In genomic region chr19:2079076-2079864, GRCh38 we compare ENCODE assay signal across 18 cellular contexts. TPM values are rescaled to one million over a fixed set of nuclear protein-coding genes. Genes with fewer than 3 reads are reported as not detected.
DNase-seq lines count a peak whose midpoint lies in the region; ATAC-seq, FAIRE-seq and TF ChIP-seq lines count a peak whose summit lies in the region.
"Had no signal": no experiment of that assay in that cellular context is flagged by ENCODE, and none has a peak within 500 bp of the region (broad histone marks: within the 10 kb centered on the region; RNA-seq: fewer than 3 reads in every experiment).

No MANE protein-coding gene starts in this region.

- no peaks in the 10 kb centered on the region for H3K27me3 Mint-ChIP-seq in T-helper 2 cell treated with Interferon-gamma antibody and Interleukin-4, amounts not matched to agents 5 μg/mL and 100 μg/mL, for 36 hours (ENCODE audit: low read depth)
- no peaks in the 10 kb centered on the region for H3K27me3 Mint-ChIP-seq in activated naive CD8-positive, alpha-beta T cell
- H3K27me3 Mint-ChIP-seq in natural killer cell treated with Interleukin-12 subunit alpha and Interleukin-12 subunit beta and Interleukin-15 and Interleukin-18, amount 100 ng/mL, for 72 hours = no peaks in the 10 kb centered on the region

- H3K4me1 Mint-ChIP-seq in T-helper 2 cell treated with Interferon-gamma antibody and Interleukin-4, amounts not matched to agents 5 μg/mL and 100 μg/mL, for 36 hours (ENCODE audit: low read depth) = peaks cover 30% of the 10 kb centered on the region
- peaks cover 33% of the 10 kb centered on the region for H3K4me1 Mint-ChIP-seq in activated naive CD8-positive, alpha-beta T cell (ENCODE audit: low read depth)
- H3K4me1 Mint-ChIP-seq in natural killer cell treated with Interleukin-12 subunit alpha and Interleukin-12 subunit beta and Interleukin-15 and Interleukin-18, amount 100 ng/mL, for 72 hours (ENCODE audit: low read depth in 2 of 2) = peaks cover 31 to 38% of the 10 kb centered on the region in 2 donors
- H3K4me1 Mint-ChIP-seq: neural crest cell, WTC11 had no signal

- no peak for DNase-seq in T-helper 2 cell treated with Interferon-gamma antibody and Interleukin-4, amounts not matched to agents 5 μg/mL and 100 μg/mL, for 36 hours (ENCODE audit: low spot score)
- DNase-seq in T-helper 2 cell = no peak
- DNase-seq in GM12865 (ENCODE audit: low read depth) = no peak
- no peak for DNase-seq in natural killer cell treated with Interleukin-12 subunit alpha and Interleukin-12 subunit beta and Interleukin-15 and Interleukin-18, amount 100 ng/mL, for 72 hours (ENCODE audit: low spot score)
- DNase-seq in RCC 7860 (ENCODE audit: low spot score) = no peak
- no peak for DNase-seq in pons (ENCODE audit: low spot score)
- DNase-seq: aorta; cerebellar nuclear complex; islet precursor cell; NCI-H1417; Peyer's patch; stimulated activated naive CD4-positive, alpha-beta T cell treated with Interleukin-2 at 50 U/mL for 16 hours had no signal

- H3K27ac Mint-ChIP-seq in T-helper 2 cell treated with Interferon-gamma antibody and Interleukin-4, amounts not matched to agents 5 μg/mL and 100 μg/mL, for 36 hours = peak overlapping the region; percentile 74
- H3K27ac Mint-ChIP-seq in activated naive CD8-positive, alpha-beta T cell = peak overlapping the region; percentile 92
- H3K27ac Mint-ChIP-seq in natural killer cell treated with Interleukin-12 subunit alpha and Interleukin-12 subunit beta and Interleukin-15 and Interleukin-18, amount 100 ng/mL, for 72 hours = peak overlapping the region; percentile 95 to 99

- peaks cover 70% of the 10 kb centered on the region for H3K36me3 Mint-ChIP-seq in T-helper 2 cell treated with Interferon-gamma antibody and Interleukin-4, amounts not matched to agents 5 μg/mL and 100 μg/mL, for 36 hours (ENCODE audit: low read depth)
- H3K36me3 Mint-ChIP-seq in activated naive CD8-positive, alpha-beta T cell = peaks cover 4% of the 10 kb centered on the region
- peaks cover 6% of the 10 kb centered on the region for H3K36me3 Mint-ChIP-seq in natural killer cell treated with Interleukin-12 subunit alpha and Interleukin-12 subunit beta and Interleukin-15 and Interleukin-18, amount 100 ng/mL, for 72 hours

- ATAC-seq in natural killer cell treated with Interleukin-12 subunit alpha and Interleukin-12 subunit beta and Interleukin-15 and Interleukin-18, amount 100 ng/mL, for 72 hours = no peak
- ATAC-seq in HG02588 (IDR thresholded peaks at IDR 0.05; ENCODE audit: unreplicated experiment) = no peak
- ATAC-seq: WTC11 had no signal

- H3K4me3 ChIP-seq in GM12865 (ENCODE audit: low read depth, low read length) = peak overlapping the region; percentile 97
- H3K4me3 ChIP-seq: Peyer's patch, upper lobe of left lung had no signal

- H3K4me3 Mint-ChIP-seq in T-helper 2 cell treated with Interferon-gamma antibody and Interleukin-4, amounts not matched to agents 5 μg/mL and 100 μg/mL, for 36 hours = peak overlapping the region; percentile 95
- peak overlapping the region; percentile 80 for H3K4me3 Mint-ChIP-seq in activated naive CD8-positive, alpha-beta T cell
- H3K4me3 Mint-ChIP-seq in natural killer cell treated with Interleukin-12 subunit alpha and Interleukin-12 subunit beta and Interleukin-15 and Interleukin-18, amount 100 ng/mL, for 72 hours = peak overlapping the region; percentile 99
- H3K4me3 Mint-ChIP-seq: neural crest cell, WTC11 had no signal

- H3K9me3 Mint-ChIP-seq in T-helper 2 cell treated with Interferon-gamma antibody and Interleukin-4, amounts not matched to agents 5 μg/mL and 100 μg/mL, for 36 hours = no peaks in the 10 kb centered on the region
- no peaks in the 10 kb centered on the region for H3K9me3 Mint-ChIP-seq in activated naive CD8-positive, alpha-beta T cell (ENCODE audit: low read depth)
- H3K9me3 Mint-ChIP-seq in natural killer cell treated with Interleukin-12 subunit alpha and Interleukin-12 subunit beta and Interleukin-15 and Interleukin-18, amount 100 ng/mL, for 72 hours = no peaks in the 10 kb centered on the region
- H3K9me3 Mint-ChIP-seq: neural crest cell, WTC11 had no signal

- TF ChIP-seq CTCF in GM12865 (IDR thresholded peaks at IDR 0.05; ENCODE audit: insufficient read depth, low read depth, low read length, missing control alignments) = no peak

- FAIRE-seq in RCC 7860 (lab: Jason Lieb, UNC) = no peak

RNA-seq across cellular contexts. Expression of gene MOB3A, which starts 16.9 kb away (rescaled TPM):
- 100 to 1,000 TPM; 180 to 212 TPM for total RNA-seq in natural killer cell treated with Interleukin-12 subunit alpha and Interleukin-12 subunit beta and Interleukin-15 and Interleukin-18, amount 100 ng/mL, for 72 hours

RNA-seq across cellular contexts. Expression of gene IZUMO4, which starts 17.4 kb away (rescaled TPM):
- 1 to 10 TPM; 5.7 to 5.9 TPM for total RNA-seq in natural killer cell treated with Interleukin-12 subunit alpha and Interleukin-12 subunit beta and Interleukin-15 and Interleukin-18, amount 100 ng/mL, for 72 hours
- total RNA-seq: Daoy had no signal

RNA-seq across cellular contexts. Expression of gene MKNK2, which starts 28.2 kb away (rescaled TPM):
- total RNA-seq in natural killer cell treated with Interleukin-12 subunit alpha and Interleukin-12 subunit beta and Interleukin-15 and Interleukin-18, amount 100 ng/mL, for 72 hours = 100 to 1,000 TPM; 303 to 308 TPM
